Comparison of ENCODE assay signal across 9 cellular contexts in the genomic region with DNA sequence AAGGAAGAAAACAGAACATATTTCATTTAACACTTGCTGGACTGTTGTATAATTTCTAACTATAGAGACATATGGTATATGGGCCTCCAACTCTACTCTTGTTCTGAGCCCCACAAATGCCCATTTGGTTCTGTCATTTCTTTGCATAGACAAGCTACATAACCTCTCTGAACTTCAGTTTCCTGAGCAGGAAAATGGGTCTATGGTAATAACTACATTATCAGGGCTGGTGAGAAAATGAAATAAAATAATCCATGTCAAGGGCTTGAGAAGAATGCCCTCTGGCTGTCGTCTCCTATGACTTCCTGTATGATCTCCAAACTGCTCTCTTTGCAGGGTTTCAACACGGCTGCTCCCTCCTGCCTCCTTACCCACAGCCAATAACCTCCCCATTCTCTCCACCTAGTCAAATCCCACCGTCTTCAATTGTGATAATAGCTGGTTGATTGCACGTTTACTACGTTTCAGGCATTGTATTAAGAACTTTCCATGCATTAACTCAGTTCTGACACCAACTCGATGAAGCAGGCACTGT. TPM values are rescaled to one million over a fixed set of nuclear protein-coding genes. Genes with fewer than 3 reads are reported as not detected.
A peak's percentile ranks its signal among the peaks of the same experiment; 100 is the strongest.
DNase-seq lines count a peak whose midpoint lies in the region; ATAC-seq and TF ChIP-seq lines count a peak whose summit lies in the region.
"Had no signal": no experiment of that assay in that cellular context is flagged by ENCODE, and none has a peak within 500 bp of the region (broad histone marks: within the 10 kb centered on the region; RNA-seq: fewer than 3 reads in every experiment).

No MANE protein-coding gene starts in this region.

- peaks cover 7% of the 10 kb centered on the region; the same call in 1 of the 2 replicates for H3K9me1 ChIP-seq in IMR-90 (ENCODE audit: insufficient read depth, low read length)

- TF ChIP-seq POLR2A in IMR-90 (IDR thresholded peaks at IDR 0.05; ENCODE audit: low read depth, low read length) = no peak

- intact Hi-C loops in IMR-90 (cut with micrococcal nuclease) = no loop called here

- peak overlapping the region; percentile 85 for H2AFZ ChIP-seq in IMR-90 (replicated peaks; ENCODE audit: low read length, poor library complexity)

- peaks cover 0 to 4% of the 10 kb centered on the region in 2 experiments; a peak in 1 of 4 replicates for H3K79me1 ChIP-seq in IMR-90 (ENCODE audit: low read depth in 1 of 2, low read length in 2 of 2)

- WGBS in IMR-90 (ENCODE audit: extremely low coverage in 2 of 2, insufficient read length in 1 of 2), 2 experiments = no CpG with 5 or more reads among the region's 6 CpGs

- in situ Hi-C loops in IMR-90 (cut with MboI; ENCODE audit: low sequenced_read_pairs) = no loop called here

- H3K56ac ChIP-seq in IMR-90 (ENCODE audit: extremely low read depth, insufficient read depth, low read length) = peak overlapping the region; percentile 75

- DNase-seq in AG09319 (ENCODE audit: extremely low read depth, low read depth) (no peak), IMR-90 (peak; percentile 29), choroid plexus epithelial cell (ENCODE audit: low read depth) (peak; percentile 60), myocyte (ENCODE audit: low read depth) (peak; percentile 47)
- DNase-seq: activated CD8-positive, alpha-beta memory T cell treated with anti-CD3 and anti-CD28 coated beads, Interleukin-2, amount 50 U/mL, for 4 hours had no signal

- dilution Hi-C loops in IMR-90 (cut with HindIII; ENCODE audit: low sequenced_read_pairs, unreplicated experiment) = no loop called here

- H2BK15ac ChIP-seq in IMR-90 (ENCODE audit: low read depth, low read length) = peak overlapping the region; percentile 61; the same call in 2 of the 3 replicates

- ATAC-seq in IMR-90 (ENCODE audit: low read depth) (peak; percentile 6), GM19023 (IDR thresholded peaks at IDR 0.05; ENCODE audit: unreplicated experiment) (no peak), HG03432 (IDR thresholded peaks at IDR 0.05; ENCODE audit: unreplicated experiment) (no peak), GM18502 (IDR thresholded peaks at IDR 0.05; ENCODE audit: poor library complexity, unreplicated experiment) (no peak), HG03439 (IDR thresholded peaks at IDR 0.05; ENCODE audit: unreplicated experiment) (no peak)

- peak overlapping the region; percentile 88 for H3K4me2 ChIP-seq in IMR-90 (ENCODE audit: low read depth, low read length)

- H3K14ac ChIP-seq in IMR-90 (replicated peaks; ENCODE audit: low read depth, low read length) = peak overlapping the region; percentile 95

- H3K9me3 ChIP-seq in IMR-90 (ENCODE audit: control insufficient read depth, insufficient read depth, low read length) = no peaks in the 10 kb centered on the region

- H2AK9ac ChIP-seq in IMR-90 (replicated peaks; ENCODE audit: low read depth, low read length, poor library complexity) = peak overlapping the region; percentile 70

- no TSS peak for BruUV-seq in IMR-90 (replicated peaks; lab: Mats Ljungman, UMichigan)

- POLR2A ChIA-PET in IMR-90 (lab: Charles Lee; ENCODE audit: unreplicated experiment) = no interaction called here

- CTCF ChIA-PET in IMR-90 (lab: Yijun Ruan, JAX) = interaction anchor here (0.8 kb wide), 1 partner anchor 11 kb away, joined by 3 read pairs; no protein-coding TSS in a partner anchor

- H4K20me1 ChIP-seq in IMR-90 (ENCODE audit: insufficient read depth, low read length) = no peaks in the 10 kb centered on the region

- peak overlapping the region; percentile 93 for H2BK120ac ChIP-seq in IMR-90 (ENCODE audit: low read depth, low read length)

- H2AK5ac ChIP-seq in IMR-90 (ENCODE audit: low read depth, low read length) = peak overlapping the region; percentile 9; the same call in 1 of the 2 replicates

- H3K27me3 ChIP-seq in IMR-90 (ENCODE audit: control insufficient read depth, insufficient read depth, low read length) = no peaks in the 10 kb centered on the region

- TF ChIP-seq RAD21 in IMR-90 (IDR thresholded peaks at IDR 0.05; ENCODE audit: low read length) = no peak

- H3K27ac ChIP-seq in IMR-90 (ENCODE audit: insufficient read depth, low read length) = peak overlapping the region; percentile 82

- H4K91ac ChIP-seq in IMR-90 (ENCODE audit: insufficient read depth, low read depth, low read length) = peak overlapping the region; percentile 88

- peak overlapping the region; percentile 95 for H3K23ac ChIP-seq in IMR-90 (ENCODE audit: low read depth, low read length)

- H2BK5ac ChIP-seq in IMR-90 (ENCODE audit: low read depth, low read length, poor library complexity, severe bottlenecking) = peak overlapping the region; percentile 94

- TF ChIP-seq CTCF in AG09319 (IDR thresholded peaks at IDR 0.05; ENCODE audit: low read depth, low read length) (peak; percentile 7; the same call in 1 of the 2 replicates), IMR-90 (conservative IDR thresholded peaks at IDR 0.05; ENCODE audit: low read depth, low read length) (0 out of 2 replicates have a peak, but pooled peaks have one; percentile 10), choroid plexus epithelial cell (conservative IDR thresholded peaks at IDR 0.05; ENCODE audit: low read depth, low read length) (no peak)

- peak overlapping the region; percentile 87 for H4K5ac ChIP-seq in IMR-90 (ENCODE audit: low read depth, low read length)

- H3K4me1 ChIP-seq in IMR-90 (ENCODE audit: control insufficient read depth, insufficient read depth, low read length) = peaks cover 9% of the 10 kb centered on the region

- peak overlapping the region; percentile 45 to 85 for H4K8ac ChIP-seq in IMR-90 (ENCODE audit: low read depth in 2 of 2, low read length in 2 of 2)

- H3K4me3 ChIP-seq in IMR-90 (ENCODE audit: insufficient read depth, low read depth, low read length) (peak overlapping the region; percentile 41), choroid plexus epithelial cell (ENCODE audit: low read depth, low read length) (peak overlapping the region; percentile 60)

- peak overlapping the region; percentile 82 for H3K18ac ChIP-seq in IMR-90 (ENCODE audit: low read depth, low read length)

- peak overlapping the region; percentile 75 for H2BK20ac ChIP-seq in IMR-90 (ENCODE audit: low read depth, low read length)

- H3K36me3 ChIP-seq in IMR-90 (ENCODE audit: control insufficient read depth, insufficient read depth, low read length) = no peaks in the 10 kb centered on the region

- H3K9ac ChIP-seq in IMR-90 (ENCODE audit: low read depth, low read length) = peak overlapping the region; percentile 44

- peak overlapping the region; percentile 94 for H3K4ac ChIP-seq in IMR-90 (ENCODE audit: low read depth, low read length)

TF ChIP-seq in IMR-90, 13 proteins besides CTCF, POLR2A, EP300 and RAD21 (continues in another document):
- TF ChIP-seq NFE2L2 (IDR thresholded peaks at IDR 0.05; ENCODE audit: low read depth, low read length) (no peak), ELK1 (IDR thresholded peaks at IDR 0.05; ENCODE audit: borderline replicate concordance, low read depth, low read length) (no peak), BHLHE40 (IDR thresholded peaks at IDR 0.05; ENCODE audit: low read depth, low read length) (no peak), CHD1 (IDR thresholded peaks at IDR 0.05; ENCODE audit: low read depth, low read length) (no peak), MXI1 (IDR thresholded peaks at IDR 0.05; ENCODE audit: borderline replicate concordance, low read depth, low read length) (no peak), FOS (IDR thresholded peaks at IDR 0.05; ENCODE audit: low read depth, low read length) (no peak), SMC3 (IDR thresholded peaks at IDR 0.05; ENCODE audit: low read depth, low read length) (no peak)

RNA-seq across cellular contexts. Expression of gene ZCCHC3, which starts 12.0 kb away (rescaled TPM):
- total RNA-seq in IMR-90 (2012; rRNA removed) = 10.9 and 13.9 TPM in 2 replicates
- 8.2 and 8.8 TPM in 2 replicates for polyA plus RNA-seq in IMR-90 (2012; rRNA removed)
- 7.4 and 8.5 TPM in 2 replicates for polyA plus RNA-seq in IMR-90 (2012; cell fraction: cytosol; rRNA removed)
- 5.2 and 7.5 TPM in 2 replicates for polyA plus RNA-seq in IMR-90 (2012; cell fraction: nucleus; rRNA removed; ENCODE audit: low replicate concordance)
- 19.8 and 20.1 TPM in 2 replicates for total RNA-seq in myocyte
- polyA plus RNA-seq in myocyte (2012) = 9.6 TPM

RNA-seq across cellular contexts. Expression of gene SOX12, which starts 16.0 kb away (rescaled TPM):
- total RNA-seq in IMR-90 (2012; rRNA removed) = 1.1 TPM in 2 replicates
- 6.2 and 6.4 TPM in 2 replicates for polyA plus RNA-seq in IMR-90 (2012; rRNA removed)
- polyA plus RNA-seq in IMR-90 (2012; cell fraction: cytosol; rRNA removed) = 9.7 and 10.0 TPM in 2 replicates
- 15.8 and 22.6 TPM in 2 replicates for polyA plus RNA-seq in IMR-90 (2012; cell fraction: nucleus; rRNA removed; ENCODE audit: low replicate concordance)
- total RNA-seq in myocyte = 10.2 and 11.7 TPM in 2 replicates
- 13.1 TPM for polyA plus RNA-seq in myocyte (2012)

RNA-seq across cellular contexts. Expression of gene C20orf96, which starts 18.8 kb away (rescaled TPM):
- total RNA-seq in IMR-90 (2012; rRNA removed) = 1.1 and 2.0 TPM in 2 replicates
- 9.4 and 9.8 TPM in 2 replicates for polyA plus RNA-seq in IMR-90 (2012; rRNA removed)
- polyA plus RNA-seq in IMR-90 (2012; cell fraction: cytosol; rRNA removed) = 4.7 and 4.8 TPM in 2 replicates
- polyA plus RNA-seq in IMR-90 (2012; cell fraction: nucleus; rRNA removed; ENCODE audit: low replicate concordance) = 15.6 and 30.1 TPM in 2 replicates
- 2.5 and 3.3 TPM in 2 replicates for total RNA-seq in myocyte
- polyA plus RNA-seq in myocyte (2012) = 11.1 TPM

RNA-seq across cellular contexts. Expression of gene NRSN2, which starts 37.5 kb away (rescaled TPM):
- 9.9 and 17.5 TPM in 2 replicates for total RNA-seq in IMR-90 (2012; rRNA removed)
- 75.1 and 101 TPM in 2 replicates for polyA plus RNA-seq in IMR-90 (2012; rRNA removed)
- 67.5 and 73.6 TPM in 2 replicates for polyA plus RNA-seq in IMR-90 (2012; cell fraction: cytosol; rRNA removed)
- 35.0 and 62.6 TPM in 2 replicates for polyA plus RNA-seq in IMR-90 (2012; cell fraction: nucleus; rRNA removed; ENCODE audit: low replicate concordance)
- total RNA-seq in myocyte = 33.1 and 38.2 TPM in 2 replicates
- polyA plus RNA-seq in myocyte (2012) = 56.8 TPM

RNA-seq across cellular contexts. Expression of gene DEFB132, which starts 51.8 kb away (rescaled TPM):
- not detected in 2 replicates for total RNA-seq in IMR-90 (2012; rRNA removed)
- not detected in 2 replicates for polyA plus RNA-seq in IMR-90 (2012; rRNA removed)
- polyA plus RNA-seq in IMR-90 (2012; cell fraction: cytosol; rRNA removed) = not detected in 2 replicates
- polyA plus RNA-seq in IMR-90 (2012; cell fraction: nucleus; rRNA removed; ENCODE audit: low replicate concordance) = not detected in 2 replicates
- total RNA-seq in myocyte = not detected in 2 replicates
- polyA plus RNA-seq in myocyte (2012) = not detected
